13 cellular contexts compared by ENCODE assay signal in genomic region chr1:156894001-156894400, GRCh38. TPM values are rescaled to one million over a fixed set of nuclear protein-coding genes. Genes with fewer than 3 reads are reported as not detected.
DNase-seq lines count a peak whose midpoint lies in the region; ATAC-seq, FAIRE-seq and TF ChIP-seq lines count a peak whose summit lies in the region.
"Had no signal": no experiment of that assay in that cellular context is flagged by ENCODE, and none has a peak within 500 bp of the region (broad histone marks: within the 10 kb centered on the region; RNA-seq: fewer than 3 reads in every experiment).

No MANE protein-coding gene starts in this region.

- TF ChIP-seq CTCF in H9 (conservative IDR thresholded peaks at IDR 0.05): no peak
- no peak for TF ChIP-seq CTCF in body of pancreas (IDR thresholded peaks at IDR 0.05)

- H2BK15ac ChIP-seq in H9 (ENCODE audit: low read depth, low read length): no peak overlapping the region

- no peaks in the 10 kb centered on the region for H3K23me2 ChIP-seq in H9 (ENCODE audit: insufficient read length, low read depth, low read length, poor library complexity, severe bottlenecking)

- H3K4ac ChIP-seq in H9 (ENCODE audit: low read depth, low read length): no peak overlapping the region

- FAIRE-seq in small intestine (lab: Jason Lieb, UNC): no peak
- no peak for FAIRE-seq in HTR-8/SVneo (lab: Jason Lieb, UNC)

- no peak overlapping the region for H2BK120ac ChIP-seq in H9 (ENCODE audit: low read depth, low read length, poor library complexity, severe bottlenecking)

- H2BK5ac ChIP-seq in H9 (ENCODE audit: insufficient read length, low read length): no peak overlapping the region

- peaks cover 87% of the 10 kb centered on the region for H3K27me3 Mint-ChIP-seq in H9 (ENCODE audit: low read depth)

- H3K79me2 ChIP-seq in H9 (ENCODE audit: insufficient read depth, low read length): no peaks in the 10 kb centered on the region

- H3K4me2 ChIP-seq in H9 (ENCODE audit: insufficient read depth, insufficient read length, low read length): peak overlapping the region; percentile 54

- DNase-seq in H9: no peak
- no peak for DNase-seq in body of pancreas
- peak; percentile 38 for DNase-seq in iris pigment epithelial cell (ENCODE audit: low read depth)
- DNase-seq in small intestine: no peak
- DNase-seq in NCI-H748 (lab: John Stamatoyannopoulos, UW; ENCODE audit: unreplicated experiment): no peak
- DNase-seq in HTR-8/SVneo (ENCODE audit: insufficient read length, low spot score): no peak
- DNase-seq: KG1; midbrain; NCI-H510A; stimulated activated CD4-positive, alpha-beta T cell treated with anti-CD3 and anti-CD28 coated beads, Interleukin-4, amount 100 ng/mL, for 24 hours had no signal

- H3K27me3 ChIP-seq in H9 (ENCODE audit: insufficient read depth, low read length) (peaks cover 21% of the 10 kb centered on the region; the same call in 1 of the 2 replicates), body of pancreas (peaks cover 0 to 13% of the 10 kb centered on the region in 2 donors), small intestine (ENCODE audit: control insufficient read depth in 2 of 2, insufficient read depth in 2 of 2, low read length in 2 of 2) (peaks cover 2 to 3% of the 10 kb centered on the region in 2 donors)

- no peaks in the 10 kb centered on the region for H3K36me3 Mint-ChIP-seq in H9 (ENCODE audit: insufficient read depth in 1 of 3, low read depth in 3 of 3)

- TF ChIP-seq POLR2A in body of pancreas (IDR thresholded peaks at IDR 0.05): no peak

- no peak for ATAC-seq in body of pancreas
- no peak for ATAC-seq in GM21737 (IDR thresholded peaks at IDR 0.05; ENCODE audit: unreplicated experiment)
- ATAC-seq in GM21367 (IDR thresholded peaks at IDR 0.05; ENCODE audit: unreplicated experiment): no peak

- no peak overlapping the region for H3K27ac Mint-ChIP-seq in H9

- H4K91ac ChIP-seq in H9 (ENCODE audit: insufficient read length, low read depth, low read length): no peak overlapping the region

- H4K5ac ChIP-seq in H9 (ENCODE audit: insufficient read length, low read depth, low read length): no peak overlapping the region

- H2BK12ac ChIP-seq in H9 (ENCODE audit: insufficient read length, low read depth, low read length): no peak overlapping the region

- H3K27ac ChIP-seq in H9 (ENCODE audit: insufficient read length, low read depth, low read length) (no peak overlapping the region), body of pancreas (peak overlapping the region in 3 of 4 donors; percentile 37 to 58 (median 38)), small intestine (ENCODE audit: low read depth in 1 of 2, low read length in 1 of 2) (peak overlapping the region; percentile 53 to 86)

- H3K9ac ChIP-seq in H9 (ENCODE audit: extremely low read depth, insufficient read length, low read length): no peak overlapping the region

- no peak overlapping the region for H3T11ph ChIP-seq in H9 (ENCODE audit: low read length)

- H3K9me3 ChIP-seq in H9 (ENCODE audit: control insufficient read depth, low read depth, low read length) (no peaks in the 10 kb centered on the region), body of pancreas (no peaks in the 10 kb centered on the region), small intestine (ENCODE audit: control insufficient read depth, low read depth) (no peaks in the 10 kb centered on the region)

- no peaks in the 10 kb centered on the region for H3K36me3 ChIP-seq in body of pancreas (replicated peaks in 1 of 2; ENCODE audit: insufficient read depth in 1 of 2, low read depth in 2 of 2)
- no peaks in the 10 kb centered on the region for H3K36me3 ChIP-seq in small intestine (ENCODE audit: control insufficient read depth in 2 of 2, insufficient read depth in 2 of 2, low read length in 2 of 2)

- H3K18ac ChIP-seq in H9 (ENCODE audit: insufficient read length, low read depth, low read length): no peak overlapping the region

- no peaks in the 10 kb centered on the region for H3K79me1 ChIP-seq in H9 (ENCODE audit: insufficient read depth, low read depth, low read length, poor library complexity, severe bottlenecking)

- no peaks in the 10 kb centered on the region for H4K20me1 ChIP-seq in H9 (ENCODE audit: control insufficient read depth, insufficient read depth, insufficient read length)

- H3K23ac ChIP-seq in H9 (ENCODE audit: insufficient read length, low read depth, low read length): no peak overlapping the region

- no peak overlapping the region for H3K56ac ChIP-seq in H9 (ENCODE audit: insufficient read length, low read depth, low read length)

- H3K4me3 Mint-ChIP-seq in H9: peak overlapping the region; percentile 27 to 50; a peak in 2 of 5 replicates

- no CpG with 5 or more reads among the region's 5 CpGs for WGBS in H9 (ENCODE audit: extremely low coverage, insufficient read length, low lambda C conversion rate)
- WGBS in body of pancreas, 2 donors: 28 to 30% methylated on average over 5 of the region's 5 CpGs
- WGBS in small intestine, 3 donors: 30 to 41% (median 32%) methylated on average over 5 of the region's 5 CpGs

- H4K8ac ChIP-seq in H9 (replicated peaks; ENCODE audit: insufficient read length, low read depth, low read length): no peak overlapping the region

- H2AK5ac ChIP-seq in H9 (ENCODE audit: insufficient read length, low read length): no peak overlapping the region

- no peak overlapping the region for H2BK20ac ChIP-seq in H9 (ENCODE audit: low read depth, low read length, poor library complexity, severe bottlenecking)

- H3K4me3 ChIP-seq in body of pancreas: no peak overlapping the region
- H3K4me3 ChIP-seq in small intestine (ENCODE audit: low read depth in 1 of 2, low read length in 2 of 2): no peak overlapping the region

- intact Hi-C loops in body of pancreas (cut with DNase I): no loop called here

- H3K4me1 ChIP-seq in H9 (ENCODE audit: insufficient read depth, low read length): no peaks in the 10 kb centered on the region
- H3K4me1 ChIP-seq in body of pancreas: peaks cover 12% of the 10 kb centered on the region
- H3K4me1 ChIP-seq in small intestine (ENCODE audit: control insufficient read depth in 2 of 2, insufficient read depth in 1 of 2, low read depth in 1 of 2, low read length in 1 of 2): no peaks in the 10 kb centered on the region

- no peak overlapping the region for H3K14ac ChIP-seq in H9 (ENCODE audit: insufficient read depth, low read length)

- H2AFZ ChIP-seq in H9 (ENCODE audit: low read length): no peak overlapping the region

- peaks cover 21 to 39% of the 10 kb centered on the region in 2 experiments for H3K4me1 Mint-ChIP-seq in H9

- H3K9me3 Mint-ChIP-seq in H9: no peaks in the 10 kb centered on the region; a peak in 2 of 5 replicates

RNA-seq across cellular contexts. Expression of gene PEAR1, which starts 0.5 kb away (rescaled TPM):
- 0.31 and 0.39 TPM in 2 replicates for total RNA-seq in H9 (2021)
- total RNA-seq in body of pancreas: 1 to 10 TPM; 5.2 to 7.6 TPM
- polyA plus RNA-seq in small intestine: 1 to 10 TPM in 1 of 3 donors, under 1 TPM in 2; 0.22 to 6.5 (median 0.81) TPM

RNA-seq across cellular contexts. Expression of gene LRRC71, which starts 26.4 kb away (rescaled TPM):
- total RNA-seq in H9 (2021): not detected in 2 replicates
- not detected for total RNA-seq in body of pancreas
- polyA plus RNA-seq in small intestine: under 1 TPM in 1 of 3 donors, not detected in 2; 0.07 TPM
- total RNA-seq: T-helper 2 cell treated with Interferon-gamma antibody and Interleukin-4, amounts not matched to agents 100 ng/mL and 5 ng/mL, for 36 hours had no signal

RNA-seq across cellular contexts. Expression of gene NTRK1, which starts 33.3 kb away (rescaled TPM):
- total RNA-seq in H9 (2021): 0.13 and 0.24 TPM in 2 replicates
- total RNA-seq in body of pancreas: under 1 TPM in 1 of 2 donors, not detected in 1; 0.99 TPM
- polyA plus RNA-seq in small intestine: under 1 TPM in 1 of 3 donors, not detected in 2; 0.67 TPM

RNA-seq across cellular contexts. Expression of gene INSRR, which starts 35.1 kb away (rescaled TPM):
- not detected in 2 replicates for total RNA-seq in H9 (2021)
- total RNA-seq in body of pancreas: under 1 TPM in 1 of 2 donors, not detected in 1; under 0.01 TPM
- polyA plus RNA-seq in small intestine: under 1 TPM in 1 of 3 donors, not detected in 2; 0.01 TPM
